ENCODE assay signal across 10 cellular contexts in the genomic region with DNA sequence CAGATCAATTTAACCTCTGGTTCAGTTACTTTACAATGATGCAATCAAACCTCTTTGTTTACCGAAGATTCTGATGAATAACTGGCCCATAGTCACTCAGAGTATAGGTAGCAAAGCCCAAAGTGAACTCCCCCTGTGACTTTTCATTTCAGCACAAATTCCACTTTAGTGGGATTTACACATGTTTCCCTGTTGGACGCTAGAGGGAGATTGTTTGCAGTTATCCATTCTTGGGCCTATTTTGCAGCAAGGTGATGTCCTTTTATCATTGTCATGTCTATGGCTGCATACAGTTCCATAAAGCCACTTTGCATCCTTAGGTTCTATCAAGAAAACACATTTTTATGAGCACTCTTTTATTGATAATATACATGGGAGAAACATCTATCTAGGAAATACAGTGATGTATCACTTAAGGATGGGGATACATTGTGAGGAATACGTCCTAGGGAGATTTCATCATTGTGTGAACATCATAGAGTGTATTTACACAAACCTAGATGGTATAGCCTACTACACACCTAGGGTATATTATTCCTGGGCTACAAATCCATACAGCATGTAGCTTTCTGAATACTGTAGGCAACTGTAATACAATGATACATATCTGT. TPM values are rescaled to one million over a fixed set of nuclear protein-coding genes. Genes with fewer than 3 reads are reported as not detected.
DNase-seq lines count a peak whose midpoint lies in the region; ATAC-seq and TF ChIP-seq lines count a peak whose summit lies in the region.
"Had no signal": no experiment of that assay in that cellular context is flagged by ENCODE, and none has a peak within 500 bp of the region (broad histone marks: within the 10 kb centered on the region; RNA-seq: fewer than 3 reads in every experiment).

No MANE protein-coding gene starts in this region.

- CTCF ChIA-PET in activated naive CD4-positive, alpha-beta T cell treated with anti-CD3 and anti-CD28 coated beads, Interleukin-2, amount 10 ng/mL, durations not matched to agents 7 days and 5 days (lab: Charles Lee): no interaction called here

- peaks cover 16% of the 10 kb centered on the region for H3K9me3 Mint-ChIP-seq in mesothelial cell of epicardium
- peaks cover 1 to 2% of the 10 kb centered on the region in 2 donors for H3K9me3 Mint-ChIP-seq in stimulated activated naive B cell treated with anti-CD40 and anti-IgM and Interleukin-4, amounts not matched to agents 10 μg/mL and 1 μg/mL and 100 μg/mL, for 72 hours
- peaks cover 3% of the 10 kb centered on the region for H3K9me3 Mint-ChIP-seq in activated naive CD4-positive, alpha-beta T cell treated with anti-CD3 and anti-CD28 coated beads, Interleukin-2, amount 10 ng/mL, durations not matched to agents 7 days and 5 days

- H3K4me3 Mint-ChIP-seq in mesothelial cell of epicardium: no peak overlapping the region
- H3K4me3 Mint-ChIP-seq in stimulated activated naive B cell treated with anti-CD40 and anti-IgM and Interleukin-4, amounts not matched to agents 10 μg/mL and 1 μg/mL and 100 μg/mL, for 72 hours: no peak overlapping the region
- no peak overlapping the region for H3K4me3 Mint-ChIP-seq in activated naive CD4-positive, alpha-beta T cell treated with anti-CD3 and anti-CD28 coated beads, Interleukin-2, amount 10 ng/mL, durations not matched to agents 7 days and 5 days
- H3K4me3 Mint-ChIP-seq: activated B cell treated with CpG ODN at 0.5 μM for 24 hours; stimulated activated naive CD8-positive, alpha-beta T cell treated with anti-CD3 and anti-CD28 coated beads, Interleukin-15, amount 100 ng/mL, for 72 hours had no signal

- TF ChIP-seq CTCF in HL-60 (IDR thresholded peaks at IDR 0.05; ENCODE audit: insufficient read depth, low read length): peak; percentile 54
- TF ChIP-seq CTCF in mesothelial cell of epicardium (IDR thresholded peaks at IDR 0.05; ENCODE audit: unreplicated experiment): peak; percentile 73

- H3K27me3 ChIP-seq in HL-60 (ENCODE audit: insufficient read depth, poor library complexity, severe bottlenecking): no peaks in the 10 kb centered on the region

- H3K27me3 Mint-ChIP-seq in mesothelial cell of epicardium (ENCODE audit: low read depth): no peaks in the 10 kb centered on the region
- no peaks in the 10 kb centered on the region for H3K27me3 Mint-ChIP-seq in stimulated activated naive B cell treated with anti-CD40 and anti-IgM and Interleukin-4, amounts not matched to agents 10 μg/mL and 1 μg/mL and 100 μg/mL, for 72 hours
- no peaks in the 10 kb centered on the region for H3K27me3 Mint-ChIP-seq in activated naive CD4-positive, alpha-beta T cell treated with anti-CD3 and anti-CD28 coated beads, Interleukin-2, amount 10 ng/mL, durations not matched to agents 7 days and 5 days
- H3K27me3 Mint-ChIP-seq: activated B cell treated with CpG ODN at 0.5 μM for 24 hours; stimulated activated naive CD8-positive, alpha-beta T cell treated with anti-CD3 and anti-CD28 coated beads, Interleukin-15, amount 100 ng/mL, for 72 hours had no signal

- H3K27ac Mint-ChIP-seq in mesothelial cell of epicardium: no peak overlapping the region
- H3K27ac Mint-ChIP-seq in stimulated activated naive B cell treated with anti-CD40 and anti-IgM and Interleukin-4, amounts not matched to agents 10 μg/mL and 1 μg/mL and 100 μg/mL, for 72 hours: no peak overlapping the region
- no peak overlapping the region for H3K27ac Mint-ChIP-seq in activated naive CD4-positive, alpha-beta T cell treated with anti-CD3 and anti-CD28 coated beads, Interleukin-2, amount 10 ng/mL, durations not matched to agents 7 days and 5 days
- H3K27ac Mint-ChIP-seq: activated B cell treated with CpG ODN at 0.5 μM for 24 hours; stimulated activated naive CD8-positive, alpha-beta T cell treated with anti-CD3 and anti-CD28 coated beads, Interleukin-15, amount 100 ng/mL, for 72 hours had no signal

- DNase-seq in EL (peak; percentile 17), HL-60 (ENCODE audit: low read depth in 1 of 2, low spot score in 1 of 2) (no peak), amniotic epithelial cell (ENCODE audit: low read depth) (peak; percentile 25), mesothelial cell of epicardium (ENCODE audit: low spot score in 2 of 2, unreplicated experiment in 2 of 2) (no peak), hypothalamus (lab: John Stamatoyannopoulos, UW) (no peak)
- no peak for DNase-seq in stimulated activated naive B cell treated with anti-CD40 and anti-IgM and Interleukin-4, amounts not matched to agents 10 μg/mL and 1 μg/mL and 100 μg/mL, for 72 hours
- DNase-seq in activated naive CD4-positive, alpha-beta T cell treated with anti-CD3 and anti-CD28 coated beads, Interleukin-2, amount 10 ng/mL, durations not matched to agents 7 days and 5 days: no peak
- DNase-seq: activated B cell treated with CpG ODN at 0.5 μM for 24 hours; stimulated activated naive CD8-positive, alpha-beta T cell treated with anti-CD3 and anti-CD28 coated beads, Interleukin-15, amount 100 ng/mL, for 72 hours had no signal

- no peaks in the 10 kb centered on the region for H3K4me1 Mint-ChIP-seq in mesothelial cell of epicardium
- no peaks in the 10 kb centered on the region for H3K4me1 Mint-ChIP-seq in stimulated activated naive B cell treated with anti-CD40 and anti-IgM and Interleukin-4, amounts not matched to agents 10 μg/mL and 1 μg/mL and 100 μg/mL, for 72 hours
- no peaks in the 10 kb centered on the region for H3K4me1 Mint-ChIP-seq in activated naive CD4-positive, alpha-beta T cell treated with anti-CD3 and anti-CD28 coated beads, Interleukin-2, amount 10 ng/mL, durations not matched to agents 7 days and 5 days
- H3K4me1 Mint-ChIP-seq: activated B cell treated with CpG ODN at 0.5 μM for 24 hours; stimulated activated naive CD8-positive, alpha-beta T cell treated with anti-CD3 and anti-CD28 coated beads, Interleukin-15, amount 100 ng/mL, for 72 hours had no signal

- H3K27ac ChIP-seq in HL-60 (replicated peaks): no peak overlapping the region

- no peak for ATAC-seq in stimulated activated naive B cell treated with anti-CD40 and anti-IgM and Interleukin-4, amounts not matched to agents 10 μg/mL and 1 μg/mL and 100 μg/mL, for 72 hours (replicated peaks)
- ATAC-seq in HG03097 (IDR thresholded peaks at IDR 0.05; ENCODE audit: low FRiP score, unreplicated experiment): no peak
- ATAC-seq: stimulated activated naive CD8-positive, alpha-beta T cell treated with anti-CD3 and anti-CD28 coated beads, Interleukin-15, amount 100 ng/mL, for 72 hours had no signal

- H3K36me3 Mint-ChIP-seq in mesothelial cell of epicardium: peaks cover 5% of the 10 kb centered on the region
- no peaks in the 10 kb centered on the region for H3K36me3 Mint-ChIP-seq in stimulated activated naive B cell treated with anti-CD40 and anti-IgM and Interleukin-4, amounts not matched to agents 10 μg/mL and 1 μg/mL and 100 μg/mL, for 72 hours
- H3K36me3 Mint-ChIP-seq in activated naive CD4-positive, alpha-beta T cell treated with anti-CD3 and anti-CD28 coated beads, Interleukin-2, amount 10 ng/mL, durations not matched to agents 7 days and 5 days: no peaks in the 10 kb centered on the region

- no peak overlapping the region for H3K4me3 ChIP-seq in HL-60 (replicated peaks; ENCODE audit: insufficient read depth, low read length)

RNA-seq across cellular contexts. Expression of gene DKK2, which starts 14.5 kb away (rescaled TPM):
- 23.5 to 26.3 TPM (median 25.3 TPM) in 3 replicates for total RNA-seq in mesothelial cell of epicardium
- total RNA-seq: activated B cell treated with CpG ODN at 0.5 μM for 24 hours had no signal

Comparison
In these comparisons a context has a peak if more than half of its experiments do, and no peak if none do; other contexts are left out.
1. DNase-seq: peak in EL (single experiment) and amniotic epithelial cell (single experiment); none in HL-60 (0 of 2), mesothelial cell of epicardium (0 of 2), stimulated activated naive B cell treated with anti-CD40 and anti-IgM and Interleukin-4, amounts not matched to agents 10 μg/mL and 1 μg/mL and 100 μg/mL, for 72 hours (single experiment), hypothalamus (0 of 51) and activated naive CD4-positive, alpha-beta T cell treated with anti-CD3 and anti-CD28 coated beads, Interleukin-2, amount 10 ng/mL, durations not matched to agents 7 days and 5 days (single experiment).